In genomic region chr4:10097906-10098769, GRCh38 we compare ENCODE assay signal across 11 cellular contexts. TPM values are rescaled to one million over a fixed set of nuclear protein-coding genes. Genes with fewer than 3 reads are reported as not detected.
A peak's percentile ranks its signal among the peaks of the same experiment; 100 is the strongest.
DNase-seq lines count a peak whose midpoint lies in the region; ATAC-seq and TF ChIP-seq lines count a peak whose summit lies in the region.
"Had no signal": no experiment of that assay in that cellular context is flagged by ENCODE, and none has a peak within 500 bp of the region (broad histone marks: within the 10 kb centered on the region; RNA-seq: fewer than 3 reads in every experiment).

No MANE protein-coding gene starts in this region.

- H3K4me1 ChIP-seq in RWPE2 (ENCODE audit: insufficient read depth, poor library complexity, severe bottlenecking) = peaks cover 50% of the 10 kb centered on the region
- peaks cover 77% of the 10 kb centered on the region for H3K4me1 ChIP-seq in effector memory CD4-positive, alpha-beta T cell (ENCODE audit: control insufficient read depth, insufficient read depth, low read length, poor library complexity, severe bottlenecking)
- H3K4me1 ChIP-seq in skeletal muscle satellite cell (ENCODE audit: control insufficient read depth, insufficient read depth, low read length) = peaks cover 84% of the 10 kb centered on the region
- H3K4me1 ChIP-seq: right lobe of liver, SJCRH30 had no signal

- TF ChIP-seq CTCF in RWPE2 (IDR thresholded peaks at IDR 0.05; ENCODE audit: poor library complexity, severe bottlenecking) = no peak

- H3K4me2 ChIP-seq in skeletal muscle satellite cell (ENCODE audit: low read length) = peak overlapping the region; percentile 45

- H3K9ac ChIP-seq in skeletal muscle satellite cell (ENCODE audit: low read depth, low read length) = no peak overlapping the region

- H3K4me3 ChIP-seq in RWPE2 (ENCODE audit: severe bottlenecking) (no peak overlapping the region), skeletal muscle satellite cell (ENCODE audit: low read length) (no peak overlapping the region)
- H3K4me3 ChIP-seq in effector memory CD4-positive, alpha-beta T cell (ENCODE audit: insufficient read depth, low read depth, low read length, poor library complexity, severe bottlenecking) = no peak overlapping the region
- H3K4me3 ChIP-seq: right lobe of liver, SJCRH30 had no signal

- ATAC-seq in RWPE2 (ENCODE audit: low read depth) = no peak
- ATAC-seq in activated CD4-positive, CD25-positive, alpha-beta regulatory T cell treated with anti-CD3 and anti-CD28 coated beads, Interleukin-2, amount 50 U/mL, for 24 hours = no peak
- no peak for ATAC-seq in HG03378 (IDR thresholded peaks at IDR 0.05; ENCODE audit: unreplicated experiment)
- ATAC-seq: right lobe of liver had no signal

- in situ Hi-C loops in ACHN (cut with HindIII; ENCODE audit: low pct_ligation_motif_present, low pct_unique_long_range_greater_than_20kb, low sequenced_read_pairs) = no loop called here

- peaks cover 86% of the 10 kb centered on the region for H3K36me3 ChIP-seq in RWPE2 (ENCODE audit: low read depth)
- peaks cover 52% of the 10 kb centered on the region for H3K36me3 ChIP-seq in effector memory CD4-positive, alpha-beta T cell (ENCODE audit: control insufficient read depth, insufficient read depth, low read length)
- H3K36me3 ChIP-seq in skeletal muscle satellite cell (ENCODE audit: insufficient read depth, low read length) = peaks cover 92% of the 10 kb centered on the region

- peak; percentile 23 for TF ChIP-seq POLR2A in GM19193 (IDR thresholded peaks at IDR 0.05; ENCODE audit: extremely low read depth, insufficient read depth, insufficient read length)

- no peaks in the 10 kb centered on the region for H3K27me3 ChIP-seq in RWPE2 (ENCODE audit: insufficient read depth, poor library complexity, severe bottlenecking)
- no peaks in the 10 kb centered on the region for H3K27me3 ChIP-seq in effector memory CD4-positive, alpha-beta T cell (replicated peaks; ENCODE audit: control insufficient read depth, insufficient read depth, low read length, poor library complexity, severe bottlenecking)
- no peaks in the 10 kb centered on the region for H3K27me3 ChIP-seq in skeletal muscle satellite cell (ENCODE audit: control insufficient read depth, insufficient read depth, low read length)
- H3K27me3 ChIP-seq: right lobe of liver, SJCRH30 had no signal

- peak overlapping the region; percentile 88 for H3K27ac ChIP-seq in RWPE2 (ENCODE audit: poor library complexity, severe bottlenecking)
- peak overlapping the region; percentile 78 for H3K27ac ChIP-seq in effector memory CD4-positive, alpha-beta T cell (ENCODE audit: insufficient read depth, low read length, poor library complexity, severe bottlenecking)
- H3K27ac ChIP-seq: right lobe of liver, SJCRH30 had no signal

- H3K9me3 ChIP-seq in RWPE2 (ENCODE audit: severe bottlenecking) (no peaks in the 10 kb centered on the region), skeletal muscle satellite cell (replicated peaks; ENCODE audit: low read length) (no peaks in the 10 kb centered on the region)
- no peaks in the 10 kb centered on the region for H3K9me3 ChIP-seq in effector memory CD4-positive, alpha-beta T cell (ENCODE audit: control insufficient read depth, low read length)
- H3K9me3 ChIP-seq: right lobe of liver, SJCRH30 had no signal

- no peak for DNase-seq in RWPE2 (ENCODE audit: low spot score)
- no peak for DNase-seq in effector memory CD4-positive, alpha-beta T cell
- DNase-seq in ACHN = no peak
- DNase-seq: DMS79, head of caudate nucleus, right lobe of liver had no signal

RNA-seq across cellular contexts. Expression of gene WDR1, which starts 18.5 kb away (rescaled TPM):
- total RNA-seq in skeletal muscle satellite cell (2012; rRNA removed) = 277 and 319 TPM in 2 replicates
